ENCODE assay signal across 1 cellular context in the genomic region with DNA sequence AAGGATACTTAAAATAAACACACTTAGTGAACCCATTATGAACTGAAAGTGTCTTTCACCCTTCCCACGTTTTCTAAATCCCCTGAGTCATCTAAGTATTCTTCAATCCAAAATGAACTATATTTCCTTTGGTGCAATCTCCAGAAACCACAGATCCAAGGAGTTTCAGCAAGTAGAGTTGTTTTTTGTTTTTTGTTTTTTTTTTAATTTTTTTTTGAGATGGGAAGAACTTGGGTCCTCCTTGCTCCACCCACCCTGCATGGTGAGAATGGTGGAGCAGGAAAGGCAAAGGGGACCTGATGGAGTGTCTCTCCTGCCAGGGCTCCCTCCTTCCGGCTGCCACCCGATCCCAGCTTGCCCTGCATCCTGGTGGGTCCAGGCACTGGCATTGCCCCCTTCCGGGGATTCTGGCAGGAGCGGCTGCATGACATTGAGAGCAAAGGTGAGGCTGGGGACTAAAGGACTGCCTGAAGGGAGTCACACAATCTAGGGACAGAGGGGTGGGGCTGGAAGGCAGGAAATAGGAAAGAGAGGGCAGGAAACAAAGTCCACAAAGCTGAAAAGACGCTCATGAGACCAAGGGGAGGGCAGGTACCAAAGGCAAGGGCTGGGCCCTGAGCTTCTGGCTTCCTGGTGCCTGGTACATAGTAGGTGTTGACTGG.
TF ChIP-seq lines count a peak whose summit lies in the region.

No MANE protein-coding gene starts in this region.

TF ChIP-seq in HepG2, 621 proteins besides CTCF, POLR2A, EP300 and RAD21 (continued from another document and continues in another):
- no peak for TF ChIP-seq KDM6A (CRISPR knock-in tag; IDR thresholded peaks at IDR 0.05; ENCODE audit: low read depth)
- no peak for TF ChIP-seq PCBP1 (IDR thresholded peaks at IDR 0.05; ENCODE audit: borderline replicate concordance, low read depth, low read length)
- TF ChIP-seq MAFK (conservative IDR thresholded peaks at IDR 0.05 in 1 of 2, IDR thresholded peaks at IDR 0.05 in 1 of 2; ENCODE audit: low read length in 2 of 2) = no peak
- no peak for TF ChIP-seq AGO2 (optimal IDR thresholded peaks at IDR 0.05; ENCODE audit: low read depth, low read length)
- no peak for TF ChIP-seq ZNF12 (CRISPR knock-in tag; IDR thresholded peaks at IDR 0.05)
- TF ChIP-seq ZNF552 (CRISPR knock-in tag; IDR thresholded peaks at IDR 0.05; ENCODE audit: borderline replicate concordance) = no peak
- TF ChIP-seq PHF21A (CRISPR knock-in tag; IDR thresholded peaks at IDR 0.05) = peak; percentile 71
- TF ChIP-seq, protein P1, sequence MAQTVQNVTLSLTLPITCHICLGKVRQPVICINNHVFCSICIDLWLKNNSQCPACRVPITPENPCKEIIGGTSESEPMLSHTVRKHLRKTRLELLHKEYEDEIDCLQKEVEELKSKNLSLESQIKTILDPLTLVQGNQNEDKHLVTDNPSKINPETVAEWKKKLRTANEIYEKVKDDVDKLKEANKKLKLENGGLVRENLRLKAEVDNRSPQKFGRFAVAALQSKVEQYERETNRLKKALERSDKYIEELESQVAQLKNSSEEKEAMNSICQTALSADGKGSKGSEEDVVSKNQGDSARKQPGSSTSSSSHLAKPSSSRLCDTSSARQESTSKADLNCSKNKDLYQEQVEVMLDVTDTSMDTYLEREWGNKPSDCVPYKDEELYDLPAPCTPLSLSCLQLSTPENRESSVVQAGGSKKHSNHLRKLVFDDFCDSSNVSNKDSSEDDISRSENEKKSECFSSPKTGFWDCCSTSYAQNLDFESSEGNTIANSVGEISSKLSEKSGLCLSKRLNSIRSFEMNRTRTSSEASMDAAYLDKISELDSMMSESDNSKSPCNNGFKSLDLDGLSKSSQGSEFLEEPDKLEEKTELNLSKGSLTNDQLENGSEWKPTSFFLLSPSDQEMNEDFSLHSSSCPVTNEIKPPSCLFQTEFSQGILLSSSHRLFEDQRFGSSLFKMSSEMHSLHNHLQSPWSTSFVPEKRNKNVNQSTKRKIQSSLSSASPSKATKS (CRISPR knock-in tag; IDR thresholded peaks at IDR 0.05) = no peak
- TF ChIP-seq, protein P2, sequence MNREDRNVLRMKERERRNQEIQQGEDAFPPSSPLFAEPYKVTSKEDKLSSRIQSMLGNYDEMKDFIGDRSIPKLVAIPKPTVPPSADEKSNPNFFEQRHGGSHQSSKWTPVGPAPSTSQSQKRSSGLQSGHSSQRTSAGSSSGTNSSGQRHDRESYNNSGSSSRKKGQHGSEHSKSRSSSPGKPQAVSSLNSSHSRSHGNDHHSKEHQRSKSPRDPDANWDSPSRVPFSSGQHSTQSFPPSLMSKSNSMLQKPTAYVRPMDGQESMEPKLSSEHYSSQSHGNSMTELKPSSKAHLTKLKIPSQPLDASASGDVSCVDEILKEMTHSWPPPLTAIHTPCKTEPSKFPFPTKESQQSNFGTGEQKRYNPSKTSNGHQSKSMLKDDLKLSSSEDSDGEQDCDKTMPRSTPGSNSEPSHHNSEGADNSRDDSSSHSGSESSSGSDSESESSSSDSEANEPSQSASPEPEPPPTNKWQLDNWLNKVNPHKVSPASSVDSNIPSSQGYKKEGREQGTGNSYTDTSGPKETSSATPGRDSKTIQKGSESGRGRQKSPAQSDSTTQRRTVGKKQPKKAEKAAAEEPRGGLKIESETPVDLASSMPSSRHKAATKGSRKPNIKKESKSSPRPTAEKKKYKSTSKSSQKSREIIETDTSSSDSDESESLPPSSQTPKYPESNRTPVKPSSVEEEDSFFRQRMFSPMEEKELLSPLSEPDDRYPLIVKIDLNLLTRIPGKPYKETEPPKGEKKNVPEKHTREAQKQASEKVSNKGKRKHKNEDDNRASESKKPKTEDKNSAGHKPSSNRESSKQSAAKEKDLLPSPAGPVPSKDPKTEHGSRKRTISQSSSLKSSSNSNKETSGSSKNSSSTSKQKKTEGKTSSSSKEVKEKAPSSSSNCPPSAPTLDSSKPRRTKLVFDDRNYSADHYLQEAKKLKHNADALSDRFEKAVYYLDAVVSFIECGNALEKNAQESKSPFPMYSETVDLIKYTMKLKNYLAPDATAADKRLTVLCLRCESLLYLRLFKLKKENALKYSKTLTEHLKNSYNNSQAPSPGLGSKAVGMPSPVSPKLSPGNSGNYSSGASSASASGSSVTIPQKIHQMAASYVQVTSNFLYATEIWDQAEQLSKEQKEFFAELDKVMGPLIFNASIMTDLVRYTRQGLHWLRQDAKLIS (CRISPR knock-in tag; IDR thresholded peaks at IDR 0.05) = no peak
- TF ChIP-seq ZSCAN21 (CRISPR knock-in tag; IDR thresholded peaks at IDR 0.05; ENCODE audit: borderline replicate concordance) = no peak
- TF ChIP-seq MXI1 (IDR thresholded peaks at IDR 0.05; ENCODE audit: borderline replicate concordance, low read depth, low read length) = no peak
- no peak; the same call in 1 of the 2 replicates for TF ChIP-seq MIER3 (CRISPR knock-in tag; IDR thresholded peaks at IDR 0.05; ENCODE audit: borderline replicate concordance)
- TF ChIP-seq ZNF883 (CRISPR knock-in tag; IDR thresholded peaks at IDR 0.05; ENCODE audit: not compliant biosample characterization) = no peak
- no peak for TF ChIP-seq RAD51 (IDR thresholded peaks at IDR 0.05; ENCODE audit: borderline replicate concordance)
- TF ChIP-seq SRY (CRISPR knock-in tag; IDR thresholded peaks at IDR 0.05) = peak; percentile 79; the same call in 1 of the 2 replicates
- no peak for TF ChIP-seq ZNF564 (CRISPR knock-in tag; IDR thresholded peaks at IDR 0.05)
- TF ChIP-seq EHMT2 (IDR thresholded peaks at IDR 0.05; ENCODE audit: borderline replicate concordance, low read depth, low read length) = no peak
- no peak for TF ChIP-seq MZF1 (CRISPR knock-in tag; IDR thresholded peaks at IDR 0.05; ENCODE audit: borderline replicate concordance)
- no peak for TF ChIP-seq ZNF616 (CRISPR knock-in tag; IDR thresholded peaks at IDR 0.05; ENCODE audit: low read depth)
- TF ChIP-seq NPAS2 (CRISPR knock-in tag; IDR thresholded peaks at IDR 0.05; ENCODE audit: borderline replicate concordance) = no peak
- TF ChIP-seq, protein P3, sequence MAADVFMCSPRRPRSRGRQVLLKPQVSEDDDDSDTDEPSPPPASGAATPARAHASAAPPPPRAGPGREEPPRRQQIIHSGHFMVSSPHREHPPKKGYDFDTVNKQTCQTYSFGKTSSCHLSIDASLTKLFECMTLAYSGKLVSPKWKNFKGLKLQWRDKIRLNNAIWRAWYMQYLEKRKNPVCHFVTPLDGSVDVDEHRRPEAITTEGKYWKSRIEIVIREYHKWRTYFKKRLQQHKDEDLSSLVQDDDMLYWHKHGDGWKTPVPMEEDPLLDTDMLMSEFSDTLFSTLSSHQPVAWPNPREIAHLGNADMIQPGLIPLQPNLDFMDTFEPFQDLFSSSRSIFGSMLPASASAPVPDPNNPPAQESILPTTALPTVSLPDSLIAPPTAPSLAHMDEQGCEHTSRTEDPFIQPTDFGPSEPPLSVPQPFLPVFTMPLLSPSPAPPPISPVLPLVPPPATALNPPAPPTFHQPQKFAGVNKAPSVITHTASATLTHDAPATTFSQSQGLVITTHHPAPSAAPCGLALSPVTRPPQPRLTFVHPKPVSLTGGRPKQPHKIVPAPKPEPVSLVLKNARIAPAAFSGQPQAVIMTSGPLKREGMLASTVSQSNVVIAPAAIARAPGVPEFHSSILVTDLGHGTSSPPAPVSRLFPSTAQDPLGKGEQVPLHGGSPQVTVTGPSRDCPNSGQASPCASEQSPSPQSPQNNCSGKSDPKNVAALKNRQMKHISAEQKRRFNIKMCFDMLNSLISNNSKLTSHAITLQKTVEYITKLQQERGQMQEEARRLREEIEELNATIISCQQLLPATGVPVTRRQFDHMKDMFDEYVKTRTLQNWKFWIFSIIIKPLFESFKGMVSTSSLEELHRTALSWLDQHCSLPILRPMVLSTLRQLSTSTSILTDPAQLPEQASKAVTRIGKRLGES (CRISPR knock-in tag; IDR thresholded peaks at IDR 0.05; ENCODE audit: borderline replicate concordance) = no peak
- TF ChIP-seq, protein P4, sequence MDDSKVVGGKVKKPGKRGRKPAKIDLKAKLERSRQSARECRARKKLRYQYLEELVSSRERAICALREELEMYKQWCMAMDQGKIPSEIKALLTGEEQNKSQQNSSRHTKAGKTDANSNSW (CRISPR knock-in tag; IDR thresholded peaks at IDR 0.05; ENCODE audit: borderline replicate concordance) = no peak
- TF ChIP-seq, protein P5, sequence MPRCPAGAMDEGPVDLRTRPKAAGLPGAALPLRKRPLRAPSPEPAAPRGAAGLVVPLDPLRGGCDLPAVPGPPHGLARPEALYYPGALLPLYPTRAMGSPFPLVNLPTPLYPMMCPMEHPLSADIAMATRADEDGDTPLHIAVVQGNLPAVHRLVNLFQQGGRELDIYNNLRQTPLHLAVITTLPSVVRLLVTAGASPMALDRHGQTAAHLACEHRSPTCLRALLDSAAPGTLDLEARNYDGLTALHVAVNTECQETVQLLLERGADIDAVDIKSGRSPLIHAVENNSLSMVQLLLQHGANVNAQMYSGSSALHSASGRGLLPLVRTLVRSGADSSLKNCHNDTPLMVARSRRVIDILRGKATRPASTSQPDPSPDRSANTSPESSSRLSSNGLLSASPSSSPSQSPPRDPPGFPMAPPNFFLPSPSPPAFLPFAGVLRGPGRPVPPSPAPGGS (CRISPR knock-in tag; IDR thresholded peaks at IDR 0.05) = no peak
- TF ChIP-seq, protein P6, sequence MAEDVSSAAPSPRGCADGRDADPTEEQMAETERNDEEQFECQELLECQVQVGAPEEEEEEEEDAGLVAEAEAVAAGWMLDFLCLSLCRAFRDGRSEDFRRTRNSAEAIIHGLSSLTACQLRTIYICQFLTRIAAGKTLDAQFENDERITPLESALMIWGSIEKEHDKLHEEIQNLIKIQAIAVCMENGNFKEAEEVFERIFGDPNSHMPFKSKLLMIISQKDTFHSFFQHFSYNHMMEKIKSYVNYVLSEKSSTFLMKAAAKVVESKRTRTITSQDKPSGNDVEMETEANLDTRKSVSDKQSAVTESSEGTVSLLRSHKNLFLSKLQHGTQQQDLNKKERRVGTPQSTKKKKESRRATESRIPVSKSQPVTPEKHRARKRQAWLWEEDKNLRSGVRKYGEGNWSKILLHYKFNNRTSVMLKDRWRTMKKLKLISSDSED (CRISPR knock-in tag; IDR thresholded peaks at IDR 0.05) = no peak
- TF ChIP-seq ZNF850 (CRISPR knock-in tag; conservative IDR thresholded peaks at IDR 0.05) = no peak
- TF ChIP-seq FOSL2 (CRISPR knock-in tag; IDR thresholded peaks at IDR 0.05) = no peak
- no peak for TF ChIP-seq ISX (CRISPR knock-in tag; conservative IDR thresholded peaks at IDR 0.05)
- TF ChIP-seq ZNF30 (CRISPR knock-in tag; IDR thresholded peaks at IDR 0.05) = no peak
- TF ChIP-seq, protein P7, sequence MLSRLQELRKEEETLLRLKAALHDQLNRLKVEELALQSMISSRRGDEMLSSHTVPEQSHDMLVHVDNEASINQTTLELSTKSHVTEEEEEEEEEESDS (CRISPR knock-in tag; IDR thresholded peaks at IDR 0.05; ENCODE audit: borderline replicate concordance) = no peak
- TF ChIP-seq, protein P8, sequence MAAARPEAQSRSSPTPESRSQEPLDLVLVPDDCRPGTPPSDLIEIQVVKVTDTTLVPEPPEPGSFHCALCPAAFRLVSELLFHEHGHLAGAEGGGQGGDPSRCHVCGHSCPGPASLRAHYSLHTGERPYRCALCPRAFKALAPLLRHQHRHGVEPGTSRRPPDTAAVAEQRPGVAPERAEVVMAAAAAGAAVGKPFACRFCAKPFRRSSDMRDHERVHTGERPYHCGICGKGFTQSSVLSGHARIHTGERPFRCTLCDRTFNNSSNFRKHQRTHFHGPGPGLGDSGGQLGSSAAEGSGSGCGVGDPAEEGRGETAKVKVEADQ (CRISPR knock-in tag; IDR thresholded peaks at IDR 0.05; ENCODE audit: borderline replicate concordance) = no peak
- TF ChIP-seq, protein P9, sequence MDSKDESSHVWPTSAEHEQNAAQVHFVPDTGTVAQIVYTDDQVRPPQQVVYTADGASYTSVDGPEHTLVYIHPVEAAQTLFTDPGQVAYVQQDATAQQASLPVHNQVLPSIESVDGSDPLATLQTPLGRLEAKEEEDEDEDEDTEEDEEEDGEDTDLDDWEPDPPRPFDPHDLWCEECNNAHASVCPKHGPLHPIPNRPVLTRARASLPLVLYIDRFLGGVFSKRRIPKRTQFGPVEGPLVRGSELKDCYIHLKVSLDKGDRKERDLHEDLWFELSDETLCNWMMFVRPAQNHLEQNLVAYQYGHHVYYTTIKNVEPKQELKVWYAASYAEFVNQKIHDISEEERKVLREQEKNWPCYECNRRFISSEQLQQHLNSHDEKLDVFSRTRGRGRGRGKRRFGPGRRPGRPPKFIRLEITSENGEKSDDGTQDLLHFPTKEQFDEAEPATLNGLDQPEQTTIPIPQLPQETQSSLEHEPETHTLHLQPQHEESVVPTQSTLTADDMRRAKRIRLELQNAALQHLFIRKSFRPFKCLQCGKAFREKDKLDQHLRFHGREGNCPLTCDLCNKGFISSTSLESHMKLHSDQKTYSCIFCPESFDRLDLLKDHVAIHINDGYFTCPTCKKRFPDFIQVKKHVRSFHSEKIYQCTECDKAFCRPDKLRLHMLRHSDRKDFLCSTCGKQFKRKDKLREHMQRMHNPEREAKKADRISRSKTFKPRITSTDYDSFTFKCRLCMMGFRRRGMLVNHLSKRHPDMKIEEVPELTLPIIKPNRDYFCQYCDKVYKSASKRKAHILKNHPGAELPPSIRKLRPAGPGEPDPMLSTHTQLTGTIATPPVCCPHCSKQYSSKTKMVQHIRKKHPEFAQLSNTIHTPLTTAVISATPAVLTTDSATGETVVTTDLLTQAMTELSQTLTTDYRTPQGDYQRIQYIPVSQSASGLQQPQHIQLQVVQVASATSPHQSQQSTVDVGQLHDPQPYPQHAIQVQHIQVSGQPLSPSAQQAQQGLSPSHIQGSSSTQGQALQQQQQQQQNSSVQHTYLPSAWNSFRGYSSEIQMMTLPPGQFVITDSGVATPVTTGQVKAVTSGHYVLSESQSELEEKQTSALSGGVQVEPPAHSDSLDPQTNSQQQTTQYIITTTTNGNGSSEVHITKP (CRISPR knock-in tag; IDR thresholded peaks at IDR 0.05; ENCODE audit: low read depth) = 0 out of 2 replicates have a peak, but pooled peaks have one; percentile 39
- no peak for TF ChIP-seq ZSCAN12 (CRISPR knock-in tag; IDR thresholded peaks at IDR 0.05)
- TF ChIP-seq MED1 (CRISPR knock-in tag; IDR thresholded peaks at IDR 0.05) = peak; percentile 60
- TF ChIP-seq ZSCAN31 (CRISPR knock-in tag; IDR thresholded peaks at IDR 0.05; ENCODE audit: low read depth) = no peak
- TF ChIP-seq SCMH1 (CRISPR knock-in tag; IDR thresholded peaks at IDR 0.05; ENCODE audit: borderline replicate concordance) = no peak
- no peak for TF ChIP-seq SATB2 (CRISPR knock-in tag; IDR thresholded peaks at IDR 0.05)
- TF ChIP-seq XRCC5 (optimal IDR thresholded peaks at IDR 0.05; ENCODE audit: low read length) = no peak
- 0 out of 2 replicates have a peak, but pooled peaks have one; percentile 43 for TF ChIP-seq ZNF891 (CRISPR knock-in tag; IDR thresholded peaks at IDR 0.05)
- no peak for TF ChIP-seq KLF16 (CRISPR knock-in tag; IDR thresholded peaks at IDR 0.05)
